ENCODE assay signal across 1 cellular context in genomic region chr10:22615819-22616499, GRCh38.
TF ChIP-seq lines count a peak whose summit lies in the region.

No MANE protein-coding gene starts in this region.

TF ChIP-seq in K562, 482 proteins besides CTCF, POLR2A, EP300 and RAD21 (continued from another document and continues in another):
- no peak for TF ChIP-seq ZBTB9 (CRISPR knock-in tag; IDR thresholded peaks at IDR 0.05)
- peak; percentile 70 for TF ChIP-seq ZNF740 (CRISPR knock-in tag; IDR thresholded peaks at IDR 0.05)
- TF ChIP-seq ZNF740 (tag; IDR thresholded peaks at IDR 0.05) = peak in 1 of 2 experiments; percentile 65; a peak in 2 of 4 replicates
- 0 out of 4 replicates have a peak, but pooled peaks of 1 of the 2 experiments have one; percentile 16 for TF ChIP-seq MLLT1 (IDR thresholded peaks at IDR 0.05)
- TF ChIP-seq ZNF224 (CRISPR knock-in tag; IDR thresholded peaks at IDR 0.05) = no peak
- no peak for TF ChIP-seq ARID2 (IDR thresholded peaks at IDR 0.05)
- no peak for TF ChIP-seq U2AF1 (optimal IDR thresholded peaks at IDR 0.05; ENCODE audit: low read depth, low read length)
- TF ChIP-seq SRSF3 (IDR thresholded peaks at IDR 0.05; ENCODE audit: insufficient read depth, low read length) = no peak
- no peak for TF ChIP-seq SNAPC5 (CRISPR knock-in tag; IDR thresholded peaks at IDR 0.05)
- 0 out of 2 replicates have a peak, but pooled peaks have one; percentile 21 for TF ChIP-seq NR2C1 (IDR thresholded peaks at IDR 0.05)
- peak; percentile 36; the same call in 1 of the 2 replicates for TF ChIP-seq NR2C1 (tag; IDR thresholded peaks at IDR 0.05)
- no peak for TF ChIP-seq ZNF407 (IDR thresholded peaks at IDR 0.05; ENCODE audit: low read depth)
- no peak for TF ChIP-seq E2F5 (CRISPR knock-in tag; IDR thresholded peaks at IDR 0.05)
- TF ChIP-seq ZNF589 (CRISPR knock-in tag; IDR thresholded peaks at IDR 0.05; ENCODE audit: low read depth) = peak; percentile 56
- TF ChIP-seq MGA (IDR thresholded peaks at IDR 0.05) = peak; percentile 75
- TF ChIP-seq ZNF696 (CRISPR knock-in tag; conservative IDR thresholded peaks at IDR 0.05) = no peak
- 0 out of 2 replicates have a peak, but pooled peaks have one; percentile 16 for TF ChIP-seq NFATC3 (IDR thresholded peaks at IDR 0.05)
- no peak for TF ChIP-seq NR2F6 (CRISPR knock-in tag; IDR thresholded peaks at IDR 0.05)
- TF ChIP-seq ELF2 (CRISPR knock-in tag; IDR thresholded peaks at IDR 0.05) = no peak
- TF ChIP-seq E2F1 (CRISPR knock-in tag; IDR thresholded peaks at IDR 0.05) = 0 out of 2 replicates have a peak, but pooled peaks have one; percentile 37
- TF ChIP-seq NFYB (IDR thresholded peaks at IDR 0.05; ENCODE audit: extremely low read depth, insufficient read length) = no peak
- 0 out of 4 replicates have a peak, but pooled peaks of 1 of the 2 experiments have one; percentile 44 for TF ChIP-seq ETV6 (IDR thresholded peaks at IDR 0.05; ENCODE audit: borderline replicate concordance in 1 of 2, low read depth in 2 of 2, low read length in 1 of 2)
- no peak for TF ChIP-seq ETV6 (CRISPR knock-in tag; IDR thresholded peaks at IDR 0.05; ENCODE audit: borderline replicate concordance)
- 0 out of 2 replicates have a peak, but pooled peaks have one; percentile 54 for TF ChIP-seq FOXK1 (CRISPR knock-in tag; IDR thresholded peaks at IDR 0.05; ENCODE audit: borderline replicate concordance)
- no peak for TF ChIP-seq HNRNPLL (IDR thresholded peaks at IDR 0.05; ENCODE audit: low read depth, low read length, poor library complexity, severe bottlenecking)
- peak; percentile 58; the same call in 1 of the 2 replicates for TF ChIP-seq BHLHE40 (IDR thresholded peaks at IDR 0.05; ENCODE audit: low read length)
- no peak for TF ChIP-seq ZNF212 (CRISPR knock-in tag; IDR thresholded peaks at IDR 0.05)
- TF ChIP-seq RBM25 (IDR thresholded peaks at IDR 0.05; ENCODE audit: low read depth, low read length, severe bottlenecking) = peak; percentile 96
- 0 out of 2 replicates have a peak, but pooled peaks have one; percentile 10 for TF ChIP-seq MAFG (tag; conservative IDR thresholded peaks at IDR 0.05)
- no peak for TF ChIP-seq NCOR1 (IDR thresholded peaks at IDR 0.05)
